In genomic region chr7:141654551-141654950, GRCh38 we compare ENCODE assay signal across 8 cellular contexts. TPM values are rescaled to one million over a fixed set of nuclear protein-coding genes. Genes with fewer than 3 reads are reported as not detected.
A peak's percentile ranks its signal among the peaks of the same experiment; 100 is the strongest.
DNase-seq lines count a peak whose midpoint lies in the region; ATAC-seq and TF ChIP-seq lines count a peak whose summit lies in the region.

No MANE protein-coding gene starts in this region.

- CTCF ChIA-PET in activated B cell treated with CpG ODN at 0.5 μM for 24 hours (lab: Charles Lee) = interaction anchor here (0.6 to 3.9 kb wide), 19 partner anchors 12 to 1152 kb away, joined by 3 to 54 read pairs (median 4); partner anchors contain the start of genes DENND11, MRPS33, SSBP1 and WEE2

- peaks cover 0 to 2% of the 10 kb centered on the region in 2 donors for H3K4me1 ChIP-seq in left lung

- ATAC-seq in GM18909 (IDR thresholded peaks at IDR 0.05; ENCODE audit: poor library complexity, unreplicated experiment) (peak; percentile 88), HG03135 (IDR thresholded peaks at IDR 0.05; ENCODE audit: unreplicated experiment) (peak; percentile 78), activated B cell treated with CpG ODN at 0.5 μM for 24 hours (ENCODE audit: low read depth) (peak; percentile 67), left lung (peak; percentile 88)

- POLR2A ChIA-PET in activated B cell treated with CpG ODN at 0.5 μM for 24 hours (lab: Charles Lee) = interaction anchor here (0.7 to 1.5 kb wide), 2 partner anchors 12 to 83 kb away, joined by 4 to 8 read pairs; partner anchors contain the start of gene SSBP1

- no peaks in the 10 kb centered on the region for H3K27me3 Mint-ChIP-seq in activated B cell treated with CpG ODN at 0.5 μM for 24 hours

- H3K27me3 ChIP-seq in left lung = no peaks in the 10 kb centered on the region

- H3K27ac Mint-ChIP-seq in activated B cell treated with CpG ODN at 0.5 μM for 24 hours = peak overlapping the region; percentile 72

- H3K36me3 Mint-ChIP-seq in activated B cell treated with CpG ODN at 0.5 μM for 24 hours (ENCODE audit: low read depth) = peaks cover 43% of the 10 kb centered on the region

- H3K27ac ChIP-seq in cingulate gyrus (ENCODE audit: low read depth, low read length) = peak overlapping the region; percentile 30
- H3K27ac ChIP-seq in left lung = no peak overlapping the region

- peak; percentile 63 for DNase-seq in AG10803 (ENCODE audit: low read depth)
- peak; percentile 88 for DNase-seq in NCI-H2227 (lab: John Stamatoyannopoulos, UW; ENCODE audit: unreplicated experiment)
- DNase-seq in activated B cell treated with CpG ODN at 0.5 μM for 24 hours = no peak
- DNase-seq in left lung = peak in 1 of 2 donors; percentile 52
- peak; percentile 4 to 11 for DNase-seq in stimulated activated CD8-positive, alpha-beta memory T cell treated with anti-CD3 and anti-CD28 coated beads, Interleukin-4, amount 100 ng/mL, for 1 hour (ENCODE audit: low read depth in 2 of 2, low spot score in 1 of 2)

- peaks cover 15% of the 10 kb centered on the region for H3K4me1 Mint-ChIP-seq in activated B cell treated with CpG ODN at 0.5 μM for 24 hours

- no peaks in the 10 kb centered on the region for H3K9me3 Mint-ChIP-seq in activated B cell treated with CpG ODN at 0.5 μM for 24 hours

- no peak overlapping the region for H3K4me3 Mint-ChIP-seq in activated B cell treated with CpG ODN at 0.5 μM for 24 hours

- intact Hi-C loops in activated B cell treated with CpG ODN at 0.5 μM for 24 hours (cut with micrococcal nuclease) = loop anchor here (1.0 to 10.0 kb wide), 9 partner anchors 47 to 957 kb away; partner anchors contain the start of genes AGK, NDUFB2, SSBP1 and TMEM178B
- intact Hi-C loops in left lung (cut with DNase I) = loop anchor here in 1 of 2 donors (5.0 kb wide), 1 partner anchor 73 kb away; no protein-coding TSS in a partner anchor

- H3K36me3 ChIP-seq in left lung = peaks cover 0 to 34% of the 10 kb centered on the region in 2 donors

- H3K9me3 ChIP-seq in left lung = no peaks in the 10 kb centered on the region

- no peak overlapping the region for H3K4me3 ChIP-seq in AG10803 (ENCODE audit: low read length)
- H3K4me3 ChIP-seq in left lung = no peak overlapping the region

- TF ChIP-seq CTCF in AG10803 (conservative IDR thresholded peaks at IDR 0.05; ENCODE audit: low read length) (peak; percentile 70), activated B cell treated with CpG ODN at 0.5 μM for 24 hours (IDR thresholded peaks at IDR 0.05) (no peak), left lung (IDR thresholded peaks at IDR 0.05) (peak; percentile 56 to 71)

RNA-seq across cellular contexts. Expression of gene DENND11, which starts 47.4 kb away (rescaled TPM):
- total RNA-seq in activated B cell treated with CpG ODN at 0.5 μM for 24 hours (49.1 and 58.1 TPM in 2 replicates), left lung (10 to 100 TPM; 20.4 to 28.9 TPM)

RNA-seq across cellular contexts. Expression of gene WEE2, which starts 53.6 kb away (rescaled TPM):
- total RNA-seq in activated B cell treated with CpG ODN at 0.5 μM for 24 hours (not detected in 2 replicates), left lung (not detected)
